ENCODE assay signal across 1 cellular context in genomic region chr6:52361945-52362442, GRCh38.
A peak's percentile ranks its signal among the peaks of the same experiment; 100 is the strongest.
TF ChIP-seq lines count a peak whose summit lies in the region.

Gene PAQR8, plus strand, starts transcription at chr6:52362151. Its CDS starts 41,063 bp downstream, at chr6:52403214.

TF ChIP-seq in HepG2, 621 proteins besides CTCF, POLR2A, EP300 and RAD21 (continued from another document and continues in another):
- TF ChIP-seq FOXJ3 (CRISPR knock-in tag; IDR thresholded peaks at IDR 0.05; ENCODE audit: borderline replicate concordance) (no peak), ZNF343 (CRISPR knock-in tag; IDR thresholded peaks at IDR 0.05) (peak; percentile 49; the same call in 1 of the 2 replicates), KDM2A (CRISPR knock-in tag; IDR thresholded peaks at IDR 0.05; ENCODE audit: borderline replicate concordance, low read depth) (peak; percentile 61; the same call in 1 of the 2 replicates), MYC (CRISPR knock-in tag; IDR thresholded peaks at IDR 0.05; ENCODE audit: borderline replicate concordance) (0 out of 2 replicates have a peak, but pooled peaks have one; percentile 24), FOSL1 (CRISPR knock-in tag; IDR thresholded peaks at IDR 0.05; ENCODE audit: borderline replicate concordance) (no peak), HOXA5 (CRISPR knock-in tag; IDR thresholded peaks at IDR 0.05) (no peak), SPEN (CRISPR knock-in tag; IDR thresholded peaks at IDR 0.05; ENCODE audit: low read depth) (peak; percentile 70), GABPA (IDR thresholded peaks at IDR 0.05; ENCODE audit: low read depth, low read length) (peak; percentile 43; the same call in 1 of the 2 replicates), GABPA (CRISPR knock-in tag; IDR thresholded peaks at IDR 0.05; ENCODE audit: low read depth) (peak; percentile 50), TCF12 (IDR thresholded peaks at IDR 0.05) (no peak), TCF12 (CRISPR knock-in tag; IDR thresholded peaks at IDR 0.05) (no peak), ZXDC (CRISPR knock-in tag; IDR thresholded peaks at IDR 0.05) (0 out of 2 replicates have a peak, but pooled peaks have one; percentile 57), TMF1 (CRISPR knock-in tag; IDR thresholded peaks at IDR 0.05; ENCODE audit: low read depth) (peak; percentile 85), PRDM10 (CRISPR knock-in tag; IDR thresholded peaks at IDR 0.05; ENCODE audit: low read depth) (no peak), ZNF333 (CRISPR knock-in tag; IDR thresholded peaks at IDR 0.05; ENCODE audit: borderline replicate concordance) (no peak), MAF1 (CRISPR knock-in tag; IDR thresholded peaks at IDR 0.05; ENCODE audit: borderline replicate concordance) (0 out of 2 replicates have a peak, but pooled peaks have one; percentile 47), HNF1A (IDR thresholded peaks at IDR 0.05; ENCODE audit: low read depth) (no peak), HNF1A (CRISPR knock-in tag; IDR thresholded peaks at IDR 0.05; ENCODE audit: borderline replicate concordance) (peak; percentile 43; the same call in 1 of the 2 replicates), MIXL1 (CRISPR knock-in tag; IDR thresholded peaks at IDR 0.05) (peak; percentile 22; the same call in 1 of the 2 replicates), CBX2 (IDR thresholded peaks at IDR 0.05; ENCODE audit: low read depth, low read length) (no peak), CBX2 (CRISPR knock-in tag; IDR thresholded peaks at IDR 0.05; ENCODE audit: low read depth) (no peak), ZNF563 (CRISPR knock-in tag; IDR thresholded peaks at IDR 0.05) (peak; percentile 92; the same call in 1 of the 2 replicates), SP5 (CRISPR knock-in tag; IDR thresholded peaks at IDR 0.05; ENCODE audit: borderline replicate concordance, low read depth) (peak; percentile 85), ZNF800 (CRISPR knock-in tag; IDR thresholded peaks at IDR 0.05) (no peak), MXD3 (CRISPR knock-in tag; IDR thresholded peaks at IDR 0.05) (peak; percentile 56; the same call in 1 of the 2 replicates), PPARG (CRISPR knock-in tag; conservative IDR thresholded peaks at IDR 0.05) (0 out of 2 replicates have a peak, but pooled peaks have one; percentile 18), SALL2 (CRISPR knock-in tag; IDR thresholded peaks at IDR 0.05) (peak; percentile 82; the same call in 1 of the 2 replicates), PHB2 (IDR thresholded peaks at IDR 0.05; ENCODE audit: partially characterized antibody) (no peak), RBM22 (optimal IDR thresholded peaks at IDR 0.05; ENCODE audit: low read length) (peak; percentile 36), ZHX2 (IDR thresholded peaks at IDR 0.05; ENCODE audit: low read depth) (no peak), ZHX2 (CRISPR knock-in tag; IDR thresholded peaks at IDR 0.05; ENCODE audit: borderline replicate concordance) (0 out of 2 replicates have a peak, but pooled peaks have one; percentile 31), PBX2 (CRISPR knock-in tag; IDR thresholded peaks at IDR 0.05) (peak; percentile 29; the same call in 1 of the 2 replicates), ARNTL (CRISPR knock-in tag; IDR thresholded peaks at IDR 0.05) (peak; percentile 43; the same call in 1 of the 2 replicates), PHF21A (CRISPR knock-in tag; IDR thresholded peaks at IDR 0.05) (0 out of 2 replicates have a peak, but pooled peaks have one; percentile 21), PRMT3 (CRISPR knock-in tag; IDR thresholded peaks at IDR 0.05; ENCODE audit: borderline replicate concordance, low read depth) (peak; percentile 96), ZNF616 (CRISPR knock-in tag; IDR thresholded peaks at IDR 0.05; ENCODE audit: low read depth) (peak; percentile 95), ESRRA (CRISPR knock-in tag; IDR thresholded peaks at IDR 0.05; ENCODE audit: low read depth) (peak; percentile 45; the same call in 1 of the 2 replicates), ZNF510 (CRISPR knock-in tag; IDR thresholded peaks at IDR 0.05; ENCODE audit: low read depth) (peak; percentile 84; the same call in 1 of the 2 replicates), ZNF446 (CRISPR knock-in tag; IDR thresholded peaks at IDR 0.05) (peak; percentile 75; the same call in 1 of the 2 replicates), ARNT2 (CRISPR knock-in tag; IDR thresholded peaks at IDR 0.05; ENCODE audit: low read depth) (peak; percentile 77), ZNF329 (CRISPR knock-in tag; IDR thresholded peaks at IDR 0.05; ENCODE audit: low read depth) (peak; percentile 63; the same call in 1 of the 2 replicates), KLF16 (CRISPR knock-in tag; IDR thresholded peaks at IDR 0.05) (peak in 1 of 2 experiments; percentile 44; a peak in 1 of 4 replicates)
